In the genomic region with DNA sequence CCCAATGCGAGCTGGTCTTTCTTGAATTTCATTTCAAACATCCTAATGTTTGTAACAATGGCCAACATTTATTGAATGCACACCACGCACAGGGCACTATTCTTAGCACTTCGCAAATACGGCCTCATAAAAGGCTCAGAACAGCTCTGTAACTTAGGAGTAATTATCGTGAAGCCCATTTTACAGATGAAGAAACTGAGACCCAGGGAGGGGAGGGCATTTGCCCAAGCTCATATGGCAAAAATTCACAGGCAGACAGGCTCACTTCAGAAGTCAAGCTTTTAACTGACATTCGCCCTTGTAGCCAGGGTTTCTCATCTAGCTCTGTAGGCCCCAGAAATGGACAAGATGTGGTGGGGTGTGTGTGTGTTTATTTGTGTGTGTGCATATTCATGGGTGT, we compare ENCODE assay signal across 21 cellular contexts.
A peak's percentile ranks its signal among the peaks of the same experiment; 100 is the strongest.
DNase-seq lines count a peak whose midpoint lies in the region; ATAC-seq and TF ChIP-seq lines count a peak whose summit lies in the region.
"Had no signal": no experiment of that assay in that cellular context is flagged by ENCODE, and none has a peak within 500 bp of the region (broad histone marks: within the 10 kb centered on the region; RNA-seq: fewer than 3 reads in every experiment).

No MANE protein-coding gene starts in this region.

- TF ChIP-seq CTCF in hepatocyte (IDR thresholded peaks at IDR 0.05; ENCODE audit: poor library complexity) (no peak), nephron progenitor cell (IDR thresholded peaks at IDR 0.05) (no peak)

- H3K4me3 ChIP-seq in GM23248, result no peak overlapping the region
- H3K4me3 ChIP-seq in adipocyte (ENCODE audit: low read length), result peak overlapping the region; percentile 62
- no peak overlapping the region for H3K4me3 ChIP-seq in hepatocyte
- H3K4me3 ChIP-seq: BLaER1 had no signal

- no peaks in the 10 kb centered on the region for H3K36me3 Mint-ChIP-seq in nephron progenitor cell (ENCODE audit: low read depth)
- H3K36me3 Mint-ChIP-seq: CD4-positive, CD25-positive, alpha-beta regulatory T cell had no signal

- H3K4me2 ChIP-seq in GM23248 (ENCODE audit: unreplicated experiment), result peak overlapping the region; percentile 21
- H3K4me2 ChIP-seq in hepatocyte, result peak overlapping the region; percentile 14
- H3K4me2 ChIP-seq: BLaER1, SK-N-SH had no signal

- H3K27me3 Mint-ChIP-seq in nephron progenitor cell (ENCODE audit: low read depth, poor library complexity), result peaks cover 58% of the 10 kb centered on the region

- no peaks in the 10 kb centered on the region for H3K9me3 ChIP-seq in GM23248 (ENCODE audit: low read depth)
- peaks cover 6% of the 10 kb centered on the region for H3K9me3 ChIP-seq in adipocyte (ENCODE audit: control insufficient read depth, low read length)
- H3K9me3 ChIP-seq in hepatocyte (ENCODE audit: low read depth), result no peaks in the 10 kb centered on the region
- H3K9me3 ChIP-seq: BLaER1, SK-N-SH had no signal

- no peak overlapping the region for H3K9ac ChIP-seq in GM23248
- H3K9ac ChIP-seq in adipocyte (ENCODE audit: low read length), result no peak overlapping the region
- H3K9ac ChIP-seq: BLaER1, SK-N-SH had no signal

- WGBS in GM23248 (ENCODE audit: low coverage in 1 of 2, low lambda C conversion rate in 2 of 2, missing lambda C conversion rate in 2 of 2), 2 experiments, result 89 to 93% methylated on average over 6 of the region's 6 CpGs
- WGBS in hepatocyte (ENCODE audit: low lambda C conversion rate, missing lambda C conversion rate), result 87% methylated on average over 6 of the region's 6 CpGs

- H3K4me3 Mint-ChIP-seq in nephron progenitor cell, result no peak overlapping the region
- H3K4me3 Mint-ChIP-seq: CD4-positive, CD25-positive, alpha-beta regulatory T cell had no signal

- H3K27ac ChIP-seq in GM23248 (no peak overlapping the region), hepatocyte (peak overlapping the region; percentile 83)
- H3K27ac ChIP-seq: BLaER1 had no signal

- in situ Hi-C loops in GM23248 (cut with MboI), result no loop called here

- H3K9me2 ChIP-seq in GM23248 (ENCODE audit: insufficient read depth) (no peaks in the 10 kb centered on the region), hepatocyte (replicated peaks; ENCODE audit: insufficient read depth) (no peaks in the 10 kb centered on the region)
- H3K9me2 ChIP-seq: SK-N-SH had no signal

- H4K20me1 ChIP-seq in GM23248 (ENCODE audit: insufficient read depth) (no peaks in the 10 kb centered on the region), hepatocyte (ENCODE audit: insufficient read depth, poor library complexity, severe bottlenecking) (no peaks in the 10 kb centered on the region)
- H4K20me1 ChIP-seq: BLaER1 had no signal

- ATAC-seq in HG02763 (IDR thresholded peaks at IDR 0.05; ENCODE audit: unreplicated experiment), result no peak
- ATAC-seq: PC-3 had no signal

- peaks cover 46% of the 10 kb centered on the region for H3K4me1 Mint-ChIP-seq in nephron progenitor cell
- H3K4me1 Mint-ChIP-seq: CD4-positive, CD25-positive, alpha-beta regulatory T cell had no signal

- DNase-seq in GM23248 (no peak), adipocyte (ENCODE audit: low read depth) (no peak), hepatocyte (ENCODE audit: low spot score) (no peak), nephron progenitor cell (no peak), DMS53 (lab: John Stamatoyannopoulos, UW) (no peak), NAMALWA (ENCODE audit: low spot score) (no peak), NCI-H1105 (lab: John Stamatoyannopoulos, UW) (no peak)
- DNase-seq: CD4-positive, CD25-positive, alpha-beta regulatory T cell; Karpas-422; NCI-H1105 treated with DMSO at 0.1 percent for 48 hours; NCI-H146; NCI-H1930; NCI-H446 treated with DMSO at 0.1 percent for 48 hours; NCI-H526; NCI-H82; NK-92 treated with Interleukin-12 subunit alpha and Interleukin-12 subunit beta, amount 100 ng/mL, for 24 hours; PC-3; SK-N-SH; SW 1271 had no signal

- H3K27me3 ChIP-seq in GM23248 (replicated peaks; ENCODE audit: insufficient read depth) (no peaks in the 10 kb centered on the region), adipocyte (replicated peaks; ENCODE audit: control insufficient read depth, insufficient read depth, low read length) (no peaks in the 10 kb centered on the region), hepatocyte (no peaks in the 10 kb centered on the region)
- H3K27me3 ChIP-seq: BLaER1 had no signal

- H3K4me1 ChIP-seq in GM23248 (ENCODE audit: insufficient read depth) (no peaks in the 10 kb centered on the region), adipocyte (ENCODE audit: control insufficient read depth, insufficient read depth, low read length) (peaks cover 15% of the 10 kb centered on the region), hepatocyte (ENCODE audit: insufficient read depth) (peaks cover 28% of the 10 kb centered on the region)

- no peaks in the 10 kb centered on the region for H3K9me3 Mint-ChIP-seq in nephron progenitor cell

- H3K79me2 ChIP-seq in GM23248 (ENCODE audit: insufficient read depth) (no peaks in the 10 kb centered on the region), hepatocyte (peaks cover 2% of the 10 kb centered on the region)

- peak overlapping the region; percentile 60; the same call in 1 of the 2 replicates for H2AFZ ChIP-seq in GM23248
- H2AFZ ChIP-seq in hepatocyte, result no peak overlapping the region

- H3K36me3 ChIP-seq in GM23248 (ENCODE audit: low read depth) (no peaks in the 10 kb centered on the region), adipocyte (ENCODE audit: control insufficient read depth, insufficient read depth, low read length, severe bottlenecking) (no peaks in the 10 kb centered on the region), hepatocyte (replicated peaks; ENCODE audit: insufficient read depth, low read depth) (no peaks in the 10 kb centered on the region)
- H3K36me3 ChIP-seq: BLaER1 had no signal

- H3K27ac Mint-ChIP-seq in nephron progenitor cell, result peak overlapping the region; percentile 89
- H3K27ac Mint-ChIP-seq: CD4-positive, CD25-positive, alpha-beta regulatory T cell had no signal

- no peaks in the 10 kb centered on the region for H3F3A ChIP-seq in GM23248 (ENCODE audit: insufficient read depth)
